Comparison of ENCODE assay signal across 9 cellular contexts in the genomic region with DNA sequence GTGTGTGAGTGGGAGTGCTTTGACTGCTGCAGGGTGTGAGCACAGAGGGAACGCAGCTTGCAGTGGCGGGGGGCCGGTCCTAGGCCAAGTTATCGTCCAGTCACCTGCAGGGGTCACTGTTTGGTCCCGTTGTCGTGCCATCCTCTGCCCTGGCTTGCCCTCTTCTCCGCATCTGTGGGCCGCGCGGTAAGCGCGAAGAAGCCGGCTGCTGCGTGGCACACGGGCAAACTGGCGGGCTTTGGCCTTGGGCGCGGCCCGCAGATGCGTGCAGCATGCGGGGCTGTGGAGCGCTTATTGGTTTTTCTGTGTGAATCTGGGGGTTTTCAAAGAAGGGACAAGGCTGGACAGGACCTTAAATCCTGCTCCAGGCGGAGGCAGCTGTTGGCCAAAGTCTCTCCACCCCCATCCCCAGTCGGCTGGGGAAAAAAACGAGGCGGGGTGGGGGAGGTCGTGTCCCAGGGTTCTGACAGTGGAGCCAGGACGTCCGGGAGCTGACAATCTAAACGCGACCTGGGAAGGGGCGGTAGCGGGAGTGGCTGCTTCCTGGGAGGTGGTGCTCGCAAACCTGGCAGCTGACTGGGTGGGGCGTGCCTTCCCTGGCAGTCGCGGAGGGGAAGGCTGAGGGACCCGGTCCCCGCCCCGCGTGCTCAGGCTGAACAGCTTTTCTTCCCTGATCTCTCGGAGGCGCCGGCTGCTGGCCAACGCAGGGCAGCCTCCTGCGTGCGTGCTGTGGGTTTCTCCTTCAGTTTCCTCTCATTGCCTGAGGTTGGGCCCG. TPM values are rescaled to one million over a fixed set of nuclear protein-coding genes. Genes with fewer than 3 reads are reported as not detected.
DNase-seq lines count a peak whose midpoint lies in the region; ATAC-seq lines count a peak whose summit lies in the region.
"Had no signal": no experiment of that assay in that cellular context is flagged by ENCODE, and none has a peak within 500 bp of the region (broad histone marks: within the 10 kb centered on the region; RNA-seq: fewer than 3 reads in every experiment).

No MANE protein-coding gene starts in this region.

- H3K27me3 Mint-ChIP-seq in activated CD8-positive, alpha-beta memory T cell treated with anti-CD3 and anti-CD28 coated beads, Interleukin-2, amount 10 ng/mL, durations not matched to agents 7 days and 5 days: peaks cover 33% of the 10 kb centered on the region

- in situ Hi-C loops in T47D (cut with HindIII; ENCODE audit: low pct_unique_long_range_greater_than_20kb, low sequenced_read_pairs): no loop called here

- H3K27me3 ChIP-seq in HUES6 (ENCODE audit: control insufficient read depth, insufficient read depth, low read length) (no peaks in the 10 kb centered on the region), subcutaneous abdominal adipose tissue (ENCODE audit: control insufficient read depth in 5 of 5, insufficient read depth in 4 of 5, low read length in 5 of 5) (no peaks in the 10 kb centered on the region), Karpas-422 (ENCODE audit: low read length) (no peaks in the 10 kb centered on the region)

- CTCF ChIA-PET in activated CD8-positive, alpha-beta memory T cell treated with anti-CD3 and anti-CD28 coated beads, Interleukin-2, amount 10 ng/mL, durations not matched to agents 7 days and 5 days (lab: Charles Lee): interaction anchor here (0.9 to 1.4 kb wide), 2 partner anchors 10 to 11 kb away, joined by 3 to 6 read pairs; no protein-coding TSS in a partner anchor

- H3K27ac Mint-ChIP-seq in activated CD8-positive, alpha-beta memory T cell treated with anti-CD3 and anti-CD28 coated beads, Interleukin-2, amount 10 ng/mL, durations not matched to agents 7 days and 5 days: no peak overlapping the region
- H3K27ac Mint-ChIP-seq: IgD-negative memory B cell had no signal

- H3K4me1 ChIP-seq in HUES6 (ENCODE audit: control insufficient read depth, insufficient read depth, low read length): no peaks in the 10 kb centered on the region
- peaks cover 2 to 23% (median 20%) of the 10 kb centered on the region in 5 donors for H3K4me1 ChIP-seq in subcutaneous abdominal adipose tissue (ENCODE audit: control insufficient read depth in 5 of 5, insufficient read depth in 5 of 5, low read length in 5 of 5)
- no peaks in the 10 kb centered on the region for H3K4me1 ChIP-seq in Karpas-422 (ENCODE audit: low read length)

- H3K9me3 Mint-ChIP-seq in activated CD8-positive, alpha-beta memory T cell treated with anti-CD3 and anti-CD28 coated beads, Interleukin-2, amount 10 ng/mL, durations not matched to agents 7 days and 5 days (ENCODE audit: low read depth): no peaks in the 10 kb centered on the region

- H3K36me3 ChIP-seq in HUES6 (ENCODE audit: control insufficient read depth, insufficient read depth, low read length) (no peaks in the 10 kb centered on the region), subcutaneous abdominal adipose tissue (ENCODE audit: control insufficient read depth in 5 of 5, insufficient read depth in 5 of 5, low read length in 5 of 5) (no peaks in the 10 kb centered on the region), Karpas-422 (ENCODE audit: insufficient read depth, low read length) (no peaks in the 10 kb centered on the region)

- no peak for ATAC-seq in activated CD8-positive, alpha-beta memory T cell treated with anti-CD3 and anti-CD28 coated beads, Interleukin-2, amount 10 ng/mL, durations not matched to agents 7 days and 5 days
- no peak for ATAC-seq in GM21381 (IDR thresholded peaks at IDR 0.05; ENCODE audit: unreplicated experiment)

- no peak overlapping the region for H3K4me3 Mint-ChIP-seq in activated CD8-positive, alpha-beta memory T cell treated with anti-CD3 and anti-CD28 coated beads, Interleukin-2, amount 10 ng/mL, durations not matched to agents 7 days and 5 days
- H3K4me3 Mint-ChIP-seq: IgD-negative memory B cell had no signal

- H3K9me3 ChIP-seq in HUES6 (ENCODE audit: control insufficient read depth, insufficient read depth, low read depth, low read length) (peaks cover 9% of the 10 kb centered on the region), subcutaneous abdominal adipose tissue (ENCODE audit: control insufficient read depth in 5 of 5, low read length in 5 of 5) (peaks cover 0 to 7% (median 4%) of the 10 kb centered on the region in 5 donors), Karpas-422 (ENCODE audit: low read length) (no peaks in the 10 kb centered on the region)

- DNase-seq in T47D (ENCODE audit: low read depth in 1 of 2, low spot score in 1 of 2): peak; percentile 82 to 89
- DNase-seq in iris pigment epithelial cell (ENCODE audit: low read depth): peak; percentile 62
- DNase-seq in activated CD8-positive, alpha-beta memory T cell treated with anti-CD3 and anti-CD28 coated beads, Interleukin-2, amount 10 ng/mL, durations not matched to agents 7 days and 5 days: no peak
- DNase-seq in Karpas-422: no peak
- no peak for DNase-seq in NOMO-1 (lab: John Stamatoyannopoulos, UW; ENCODE audit: unreplicated experiment in 2 of 2)

- H3K4me2 ChIP-seq in Karpas-422 (ENCODE audit: low read depth, low read length, poor library complexity, severe bottlenecking): no peak overlapping the region

- no peaks in the 10 kb centered on the region for H3K4me1 Mint-ChIP-seq in activated CD8-positive, alpha-beta memory T cell treated with anti-CD3 and anti-CD28 coated beads, Interleukin-2, amount 10 ng/mL, durations not matched to agents 7 days and 5 days

- H4K20me1 ChIP-seq in Karpas-422 (ENCODE audit: insufficient read depth, low read depth, low read length): no peaks in the 10 kb centered on the region

- H3K36me3 Mint-ChIP-seq in activated CD8-positive, alpha-beta memory T cell treated with anti-CD3 and anti-CD28 coated beads, Interleukin-2, amount 10 ng/mL, durations not matched to agents 7 days and 5 days: no peaks in the 10 kb centered on the region
- H3K36me3 Mint-ChIP-seq: IgD-negative memory B cell had no signal

- no peaks in the 10 kb centered on the region for H3K79me2 ChIP-seq in Karpas-422 (ENCODE audit: low read length)

- H3K9me2 ChIP-seq in Karpas-422 (replicated peaks; ENCODE audit: insufficient read depth, low read length): no peaks in the 10 kb centered on the region

- H3K4me3 ChIP-seq in HUES6 (ENCODE audit: low read depth, low read length) (peak overlapping the region; percentile 62), subcutaneous abdominal adipose tissue (ENCODE audit: low read depth in 1 of 5, low read length in 5 of 5) (peak overlapping the region; percentile 61 to 76 (median 71)), Karpas-422 (ENCODE audit: low read length) (no peak overlapping the region)

- no peak overlapping the region for H3K27ac ChIP-seq in HUES6 (ENCODE audit: low read depth, low read length)
- H3K27ac ChIP-seq in subcutaneous abdominal adipose tissue (ENCODE audit: low read depth, low read length): peak overlapping the region; percentile 77
- no peak overlapping the region for H3K27ac ChIP-seq in Karpas-422 (ENCODE audit: low read length)

- H3K9ac ChIP-seq in HUES6 (ENCODE audit: low read length) (no peak overlapping the region), subcutaneous abdominal adipose tissue (ENCODE audit: low read length in 5 of 5) (peak overlapping the region in 4 of 5 donors; percentile 60 to 69 (median 68)), Karpas-422 (ENCODE audit: low read length) (no peak overlapping the region)

- no peak overlapping the region for H2AFZ ChIP-seq in Karpas-422 (ENCODE audit: low read length)

RNA-seq across cellular contexts. Expression of a gene that starts 39.7 kb away (rescaled TPM):
- total RNA-seq in activated CD8-positive, alpha-beta memory T cell treated with anti-CD3 and anti-CD28 coated beads, Interleukin-2, amount 10 ng/mL, durations not matched to agents 7 days and 5 days: not detected
- total RNA-seq in Karpas-422 (2014; rRNA removed; shearing (Covaris generic); ENCODE audit: low replicate concordance): not detected in 2 replicates

Comparison
In these comparisons a context has a peak if more than half of its experiments do, and no peak if none do; other contexts are left out.
1. H3K9ac ChIP-seq: peak in subcutaneous abdominal adipose tissue (4 of 5); none in HUES6 (single experiment) and Karpas-422 (single experiment).
2. DNase-seq: peak in T47D (2 of 2) and iris pigment epithelial cell (single experiment); none in activated CD8-positive, alpha-beta memory T cell treated with anti-CD3 and anti-CD28 coated beads, Interleukin-2, amount 10 ng/mL, durations not matched to agents 7 days and 5 days (single experiment), Karpas-422 (single experiment) and NOMO-1 (0 of 2).